12 cellular contexts compared by ENCODE assay signal in the genomic region with DNA sequence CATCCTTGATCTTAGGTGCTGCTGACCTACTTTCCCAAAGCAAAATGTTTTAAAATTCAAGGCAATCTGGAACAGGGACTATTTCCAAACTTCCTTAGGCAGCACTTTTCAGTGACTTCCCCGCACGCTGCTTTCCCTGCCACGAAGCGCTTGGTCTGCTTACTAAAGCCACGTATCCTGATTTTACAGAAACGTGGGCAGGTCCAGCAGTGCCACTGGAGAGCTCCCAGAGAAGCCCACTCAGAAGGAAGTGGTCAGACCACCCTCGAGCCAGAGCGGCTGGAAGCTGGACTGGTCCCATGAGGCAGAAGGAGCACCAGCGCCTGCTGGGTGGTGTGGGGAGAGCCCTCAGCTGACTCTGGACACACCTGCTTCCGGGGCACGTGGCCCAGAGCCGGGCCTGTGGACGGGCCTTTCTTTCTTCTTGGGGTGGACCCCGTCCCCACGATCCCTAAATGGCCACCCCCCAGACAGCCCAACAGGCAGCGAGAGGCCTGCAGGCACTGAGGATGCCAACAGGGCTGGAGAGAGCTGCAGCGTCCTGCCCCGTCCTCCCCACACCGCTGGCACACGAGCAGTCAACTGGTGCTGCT.
"Had no signal": no experiment of that assay in that cellular context is flagged by ENCODE, and none has a peak within 500 bp of the region (broad histone marks: within the 10 kb centered on the region; RNA-seq: fewer than 3 reads in every experiment).

No MANE protein-coding gene starts in this region.

- H3K27me3 Mint-ChIP-seq: activated naive CD4-positive, alpha-beta T cell treated with anti-CD3 and anti-CD28 coated beads, Interleukin-2, amount 50 U/mL, for 24 hours had no signal

- DNase-seq: activated CD4-positive, alpha-beta T cell treated with anti-CD3 and anti-CD28 coated beads, Interleukin-2, amount 50 U/mL, for 4 hours; activated CD4-positive, CD25-positive, alpha-beta regulatory T cell treated with anti-CD3 and anti-CD28 coated beads, Interleukin-2, amount 50 U/mL, for 72 hours; activated T-cell treated with anti-CD3 and anti-CD28 coated beads, Interleukin-2, amount 50 U/mL, for 1 hour; hippocampal formation; retina; stimulated activated CD4-positive, alpha-beta T cell treated with anti-CD3 and anti-CD28 coated beads, Interleukin-4, amount 100 ng/mL, for 24 hours; stimulated activated naive CD4-positive, alpha-beta T cell had no signal

- H3K4me3 ChIP-seq: coronary artery, skin epidermis, tibial nerve had no signal

- H3K27me3 ChIP-seq: tibial nerve had no signal

- H3K9me3 ChIP-seq: tibial nerve had no signal

- H3K27ac ChIP-seq: coronary artery, skin epidermis, tibial nerve had no signal

- H3K9me3 Mint-ChIP-seq: activated naive CD4-positive, alpha-beta T cell treated with anti-CD3 and anti-CD28 coated beads, Interleukin-2, amount 50 U/mL, for 24 hours had no signal

- ATAC-seq: esophagus mucosa had no signal
